In the genomic region with DNA sequence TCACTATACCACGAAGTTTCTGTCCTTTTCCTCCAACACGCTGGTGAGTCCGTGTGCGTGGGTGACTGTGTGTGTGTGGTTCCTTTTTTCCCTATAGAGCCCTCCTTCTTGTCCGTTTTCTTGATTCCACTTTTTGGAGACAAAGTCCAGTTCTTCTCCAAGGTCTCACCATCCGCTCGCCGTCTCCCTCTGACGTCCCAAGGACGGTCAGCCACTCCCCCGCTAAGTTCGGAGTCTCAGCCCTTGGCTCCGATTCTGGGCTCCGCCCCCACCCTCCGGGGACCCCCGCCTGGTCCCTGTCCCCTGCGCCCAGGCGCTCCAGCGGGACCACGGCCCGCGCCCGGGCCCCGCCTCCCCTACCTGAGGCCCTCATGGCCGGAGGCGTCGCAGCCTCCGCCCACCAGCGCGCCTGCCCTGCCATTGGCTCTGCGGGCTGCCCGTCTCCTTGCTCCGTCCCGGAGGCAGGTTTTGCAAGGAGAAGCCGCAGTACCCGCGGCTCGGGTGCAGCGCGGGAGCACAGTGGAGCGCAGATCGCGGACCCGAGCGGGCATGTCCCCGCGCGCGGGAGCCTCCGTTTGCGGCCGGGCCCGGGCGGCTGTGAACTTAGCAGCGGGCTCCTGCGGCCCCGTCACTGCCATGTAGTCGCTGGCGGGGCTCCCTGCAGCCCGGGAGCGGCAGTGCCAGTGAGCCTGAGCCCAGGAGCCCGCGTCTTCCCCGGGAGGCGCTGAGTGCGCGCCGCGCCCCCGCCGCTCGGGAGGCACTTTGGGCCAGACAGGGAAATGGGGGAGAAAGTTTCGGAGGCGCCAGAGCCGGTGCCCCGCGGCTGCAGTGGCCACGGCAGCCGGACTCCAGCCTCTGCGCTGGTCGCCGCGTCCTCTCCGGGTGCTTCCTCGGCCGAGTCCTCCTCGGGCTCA, we compare ENCODE assay signal across 8 cellular contexts. TPM values are rescaled to one million over a fixed set of nuclear protein-coding genes. Genes with fewer than 3 reads are reported as not detected.
A peak's percentile ranks its signal among the peaks of the same experiment; 100 is the strongest.
DNase-seq lines count a peak whose midpoint lies in the region; ATAC-seq and TF ChIP-seq lines count a peak whose summit lies in the region.

A gene (plus strand): TSS at position 517 of the 914 bp plus-strand sequence. CDS start 263 bp downstream, at position 780.

- ATAC-seq in GM21786 (IDR thresholded peaks at IDR 0.05; ENCODE audit: unreplicated experiment) (peak; percentile 95), gastroesophageal sphincter (peak; percentile 90)

- 0 to 3% methylated on average over 5 to 15 of the region's 87 CpGs for WGBS in gastroesophageal sphincter (ENCODE audit: low coverage in 1 of 2), 2 donors

- H3K4me3 Mint-ChIP-seq in neural crest cell: peak within 1 kb of the TSS; percentile 89

- H3K4me1 ChIP-seq in Peyer's patch (peaks cover 0 to 10% (median 0%) of the 10 kb centered on the region in 4 donors), gastroesophageal sphincter (peaks cover 0 to 27% (median 20%) of the 10 kb centered on the region in 3 donors)

- peak within 1 kb of the TSS in 2 of 4 donors; percentile 40 to 80 for H3K27ac ChIP-seq in Peyer's patch
- peak within 1 kb of the TSS in 3 of 4 donors; percentile 24 to 55 (median 24) for H3K27ac ChIP-seq in gastroesophageal sphincter
- H3K27ac ChIP-seq in temporal lobe (ENCODE audit: low read depth, low read length): no peak within 1 kb of the TSS

- no peak for TF ChIP-seq CTCF in Peyer's patch (IDR thresholded peaks at IDR 0.05)
- no peak for TF ChIP-seq CTCF in gastroesophageal sphincter (IDR thresholded peaks at IDR 0.05)
- TF ChIP-seq CTCF in neural crest cell (conservative IDR thresholded peaks at IDR 0.05): no peak

- no peak within 1 kb of the TSS for H3K27ac Mint-ChIP-seq in neural crest cell (ENCODE audit: unreplicated experiment)

- peak in 1 of 2 donors; percentile 26 for TF ChIP-seq POLR2A in Peyer's patch (IDR thresholded peaks at IDR 0.05)
- no peak for TF ChIP-seq POLR2A in gastroesophageal sphincter (IDR thresholded peaks at IDR 0.05)

- peak; percentile 36 for DNase-seq in DMS79 treated with DMSO at 0.1 percent for 48 hours (lab: John Stamatoyannopoulos, UW)
- peak; percentile 43 for DNase-seq in KG1 (lab: John Stamatoyannopoulos, UW)
- DNase-seq in Peyer's patch: peak; percentile 76 to 93 (median 88)
- DNase-seq in activated naive CD4-positive, alpha-beta T cell treated with Interleukin-2 at 50 U/mL for 16 hours: peak; percentile 48
- peak; percentile 83 for DNase-seq in neural crest cell (ENCODE audit: low read depth, low spot score)

- H3K9me3 Mint-ChIP-seq in neural crest cell: no peaks in the 10 kb centered on the region

- no peaks in the 10 kb centered on the region for H3K36me3 Mint-ChIP-seq in neural crest cell (ENCODE audit: low read depth)

- H3K9me3 ChIP-seq in Peyer's patch (no peaks in the 10 kb centered on the region), gastroesophageal sphincter (no peaks in the 10 kb centered on the region)

- H3K4me3 ChIP-seq in Peyer's patch (peak within 1 kb of the TSS; percentile 56 to 70 (median 64)), gastroesophageal sphincter (peak within 1 kb of the TSS; percentile 69 to 70)

- peaks cover 15% of the 10 kb centered on the region for H3K4me1 Mint-ChIP-seq in neural crest cell

- H3K27me3 ChIP-seq in Peyer's patch (no peaks in the 10 kb centered on the region), gastroesophageal sphincter (peaks cover 76% of the 10 kb centered on the region)

- peaks cover 79% of the 10 kb centered on the region for H3K27me3 Mint-ChIP-seq in neural crest cell (ENCODE audit: low read depth)

- no peak for TF ChIP-seq EP300 in gastroesophageal sphincter (IDR thresholded peaks at IDR 0.05)

- H3K36me3 ChIP-seq in Peyer's patch (no peaks in the 10 kb centered on the region), gastroesophageal sphincter (no peaks in the 10 kb centered on the region)

RNA-seq across cellular contexts. Expression of the gene that starts here (rescaled TPM):
- total RNA-seq in Peyer's patch: 10 to 100 TPM; 20.2 to 23.1 (median 21.4) TPM
- total RNA-seq in gastroesophageal sphincter: 10 to 100 TPM; 16.2 to 32.8 (median 25.0) TPM
- total RNA-seq in neural crest cell: 7.3 TPM in 2 replicates
- 17.7 TPM for total RNA-seq in temporal lobe

Comparison
In these comparisons a context has a peak if more than half of its experiments do, and no peak if none do; other contexts are left out.
1. DNase-seq: peak in every context shown above with its lines; median percentile 88 in Peyer's patch; 83 in neural crest cell; 48 in activated naive CD4-positive, alpha-beta T cell treated with Interleukin-2 at 50 U/mL for 16 hours; 43 in KG1; 36 in DMS79 treated with DMSO at 0.1 percent for 48 hours.